1 cellular context compared by ENCODE assay signal in genomic region chr16:46510-46909, GRCh38. TPM values are rescaled to one million over a fixed set of nuclear protein-coding genes. Genes with fewer than 3 reads are reported as not detected.
"Had no signal": no experiment of that assay in that cellular context is flagged by ENCODE, and none has a peak within 500 bp of the region (broad histone marks: within the 10 kb centered on the region; RNA-seq: fewer than 3 reads in every experiment).

No MANE protein-coding gene starts in this region.

RNA-seq across cellular contexts. Expression of gene RHBDF1, which starts 25.9 kb away (rescaled TPM):
- polyA plus RNA-seq: naive thymus-derived CD4-positive, alpha-beta T cell had no signal
